ENCODE assay signal across 1 cellular context in the genomic region with DNA sequence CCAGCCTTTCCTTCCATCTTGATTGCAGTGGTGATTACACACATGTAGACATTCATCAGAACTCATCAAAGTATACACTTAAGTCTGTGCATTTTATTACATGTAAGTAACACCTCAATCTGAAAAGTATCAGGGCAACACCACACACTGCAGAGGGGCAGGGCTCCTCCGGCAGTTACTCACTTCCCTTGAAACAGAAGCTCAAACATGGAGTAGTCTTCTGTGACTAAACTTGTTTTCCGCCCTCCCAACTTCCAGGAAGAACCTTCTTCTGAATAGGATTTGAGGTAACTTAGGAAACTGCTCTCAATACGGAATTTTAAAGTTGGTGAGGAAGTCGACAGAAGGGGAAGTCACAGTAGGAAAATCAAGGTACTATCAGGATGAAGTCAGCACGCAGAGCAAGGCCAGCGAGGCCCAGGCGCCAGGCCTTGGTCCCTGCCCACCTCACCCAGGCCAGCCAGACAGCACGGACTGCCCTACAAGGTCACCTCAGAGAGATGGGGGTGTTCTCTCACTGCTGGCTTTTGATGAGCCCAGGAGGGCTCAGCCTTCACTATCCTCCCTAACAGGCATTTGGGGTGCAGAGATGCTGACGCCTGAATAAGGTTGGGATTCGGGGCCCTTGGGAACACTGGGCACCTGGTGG.
TF ChIP-seq lines count a peak whose summit lies in the region.

No MANE protein-coding gene starts in this region.

TF ChIP-seq in K562, 482 proteins besides CTCF, POLR2A, EP300 and RAD21 (continued from another document):
- TF ChIP-seq, protein P1, sequence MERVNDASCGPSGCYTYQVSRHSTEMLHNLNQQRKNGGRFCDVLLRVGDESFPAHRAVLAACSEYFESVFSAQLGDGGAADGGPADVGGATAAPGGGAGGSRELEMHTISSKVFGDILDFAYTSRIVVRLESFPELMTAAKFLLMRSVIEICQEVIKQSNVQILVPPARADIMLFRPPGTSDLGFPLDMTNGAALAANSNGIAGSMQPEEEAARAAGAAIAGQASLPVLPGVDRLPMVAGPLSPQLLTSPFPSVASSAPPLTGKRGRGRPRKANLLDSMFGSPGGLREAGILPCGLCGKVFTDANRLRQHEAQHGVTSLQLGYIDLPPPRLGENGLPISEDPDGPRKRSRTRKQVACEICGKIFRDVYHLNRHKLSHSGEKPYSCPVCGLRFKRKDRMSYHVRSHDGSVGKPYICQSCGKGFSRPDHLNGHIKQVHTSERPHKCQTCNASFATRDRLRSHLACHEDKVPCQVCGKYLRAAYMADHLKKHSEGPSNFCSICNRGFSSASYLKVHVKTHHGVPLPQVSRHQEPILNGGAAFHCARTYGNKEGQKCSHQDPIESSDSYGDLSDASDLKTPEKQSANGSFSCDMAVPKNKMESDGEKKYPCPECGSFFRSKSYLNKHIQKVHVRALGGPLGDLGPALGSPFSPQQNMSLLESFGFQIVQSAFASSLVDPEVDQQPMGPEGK (CRISPR knock-in tag; IDR thresholded peaks at IDR 0.05; ENCODE audit: borderline replicate concordance), result no peak
- TF ChIP-seq ZNF384 (IDR thresholded peaks at IDR 0.05; ENCODE audit: low read depth, low read length), result no peak
